In genomic region chr16:50366126-50366525, GRCh38 we compare ENCODE assay signal across 16 cellular contexts. TPM values are rescaled to one million over a fixed set of nuclear protein-coding genes. Genes with fewer than 3 reads are reported as not detected.
DNase-seq lines count a peak whose midpoint lies in the region; ATAC-seq, FAIRE-seq and TF ChIP-seq lines count a peak whose summit lies in the region.
"Had no signal": no experiment of that assay in that cellular context is flagged by ENCODE, and none has a peak within 500 bp of the region (broad histone marks: within the 10 kb centered on the region; RNA-seq: fewer than 3 reads in every experiment).

No MANE protein-coding gene starts in this region.

- no peak for DNase-seq in A549 (ENCODE audit: low read depth in 1 of 2, low spot score in 1 of 2)
- DNase-seq in CD8-positive, alpha-beta T cell, result no peak
- DNase-seq in PC-3, result no peak
- no peak for DNase-seq in SHP77 (lab: John Stamatoyannopoulos, UW)
- no peak for DNase-seq in head of caudate nucleus
- no peak for DNase-seq in kidney
- DNase-seq: activated CD8-positive, alpha-beta memory T cell treated with anti-CD3 and anti-CD28 coated beads, Interleukin-2, amount 10 ng/mL, durations not matched to agents 7 days and 5 days; C1 segment of cervical spinal cord; effector CD8-positive, alpha-beta T cell; gastrocnemius medialis; GDM1; NCI-H2081; sigmoid colon had no signal

- H3K36me3 Mint-ChIP-seq in CD8-positive, alpha-beta T cell, result peaks cover 59% of the 10 kb centered on the region
- H3K36me3 Mint-ChIP-seq in dendritic cell treated with granulocyte-macrophage colony-stimulating factor and Interleukin-4, amounts not matched to agents 40 ng/mL and 50 ng/mL, for 4 days (ENCODE audit: low read depth), result peaks cover 47% of the 10 kb centered on the region

- ATAC-seq in A549, result no peak
- no peak for ATAC-seq in CD8-positive, alpha-beta T cell
- ATAC-seq in PC-3, result no peak
- ATAC-seq in HG03460 (IDR thresholded peaks at IDR 0.05; ENCODE audit: unreplicated experiment), result no peak
- ATAC-seq: activated CD8-positive, alpha-beta memory T cell treated with anti-CD3 and anti-CD28 coated beads, Interleukin-2, amount 10 ng/mL, durations not matched to agents 7 days and 5 days; gastrocnemius medialis had no signal

- TF ChIP-seq EP300 in A549 (IDR thresholded peaks at IDR 0.05), result no peak

- POLR2A ChIA-PET in A549 (lab: Yijun Ruan, JAX), result no interaction called here
- POLR2A ChIA-PET in CD8-positive, alpha-beta T cell (lab: Charles Lee), result no interaction called here
- POLR2A ChIA-PET in PC-3 (lab: Charles Lee; ENCODE audit: unreplicated experiment), result no interaction called here

- TF ChIP-seq POLR2A in A549 (IDR thresholded peaks at IDR 0.05; ENCODE audit: low read length), result no peak

- no peaks in the 10 kb centered on the region for H3K9me3 ChIP-seq in A549
- H3K9me3 ChIP-seq in CD8-positive, alpha-beta T cell (ENCODE audit: low read length), result no peaks in the 10 kb centered on the region
- no peaks in the 10 kb centered on the region for H3K9me3 ChIP-seq in PC-3 (ENCODE audit: low read length)
- no peaks in the 10 kb centered on the region for H3K9me3 ChIP-seq in kidney (ENCODE audit: control insufficient read depth in 1 of 2, low read length in 2 of 2)
- H3K9me3 ChIP-seq: gastrocnemius medialis, sigmoid colon, suprapubic skin had no signal

- H3F3A ChIP-seq in PC-3 (ENCODE audit: low read length, unreplicated experiment), result no peaks in the 10 kb centered on the region

- FAIRE-seq in A549 (lab: Jason Lieb, UNC), result no peak
- FAIRE-seq in kidney (lab: Jason Lieb, UNC), result no peak

- H4K20me1 ChIP-seq in PC-3 (ENCODE audit: low read length), result no peaks in the 10 kb centered on the region

- H3K36me3 ChIP-seq in CD8-positive, alpha-beta T cell (ENCODE audit: insufficient read depth, low read length), result peaks cover 10% of the 10 kb centered on the region
- H3K36me3 ChIP-seq in PC-3 (ENCODE audit: low read depth, low read length) (peaks cover 32% of the 10 kb centered on the region; the same call in 1 of the 2 replicates), kidney (ENCODE audit: control insufficient read depth in 1 of 2, insufficient read depth in 2 of 2, low read length in 2 of 2) (peaks cover 7 to 20% of the 10 kb centered on the region in 2 donors)

- intact Hi-C loops in CD8-positive, alpha-beta T cell (cut with DNase I, micrococcal nuclease), result loop anchor here (2.0 to 5.0 kb wide), 7 partner anchors 39 to 441 kb away; partner anchors contain the start of genes ADCY7 (in 1 of the 2), HEATR3 (in 1 of the 2) and TENT4B (in 1 of the 2)
- intact Hi-C loops in PC-3 (cut with micrococcal nuclease), result loop anchor here (5.0 to 10.0 kb wide), 3 partner anchors 39 to 379 kb away; partner anchors contain the start of genes CNEP1R1 and CYLD
- intact Hi-C loops in dendritic cell treated with granulocyte-macrophage colony-stimulating factor and Interleukin-4, amounts not matched to agents 40 ng/mL and 50 ng/mL, for 4 days (cut with micrococcal nuclease), result loop anchor here (10.0 kb wide), 4 partner anchors 211 to 439 kb away; partner anchors contain the start of genes CYLD and TENT4B
- intact Hi-C loops in head of caudate nucleus (cut with DNase I), result no loop called here
- intact Hi-C loops in kidney (cut with DNase I), result no loop called here

- H3K27ac ChIP-seq in A549 (no peak overlapping the region), PC-3 (ENCODE audit: low read length) (no peak overlapping the region), kidney (ENCODE audit: low read depth in 2 of 2, low read length in 2 of 2) (no peak overlapping the region)
- no peak overlapping the region for H3K27ac ChIP-seq in CD8-positive, alpha-beta T cell (ENCODE audit: low read depth, low read length)
- H3K27ac ChIP-seq: gastrocnemius medialis, sigmoid colon, suprapubic skin had no signal

- no peak for TF ChIP-seq RAD21 in A549 (conservative IDR thresholded peaks at IDR 0.05 in 1 of 2, IDR thresholded peaks at IDR 0.05 in 1 of 2)

- no peaks in the 10 kb centered on the region for H3K27me3 ChIP-seq in CD8-positive, alpha-beta T cell (ENCODE audit: insufficient read depth, low read length)
- H3K27me3 ChIP-seq in PC-3 (ENCODE audit: low read length), result no peaks in the 10 kb centered on the region
- H3K27me3 ChIP-seq: gastrocnemius medialis, sigmoid colon, suprapubic skin had no signal

- WGBS in A549 (ENCODE audit: missing lambda C conversion rate), result 49% methylated on average over 2 of the region's 2 CpGs

- no peak overlapping the region for H3K9ac ChIP-seq in PC-3 (ENCODE audit: low read length)
- no peak overlapping the region for H3K9ac ChIP-seq in kidney (ENCODE audit: low read length in 2 of 2)

- H3K4me2 ChIP-seq in A549, result 0 out of 3 replicates have a peak overlapping the region, but pooled peaks have one; percentile 67
- H3K4me2 ChIP-seq in PC-3 (ENCODE audit: low read length), result peak overlapping the region; percentile 96

- no peak overlapping the region for H2AFZ ChIP-seq in PC-3 (ENCODE audit: low read length)

- TF ChIP-seq CTCF in A549 (IDR thresholded peaks at IDR 0.05) (no peak), PC-3 (conservative IDR thresholded peaks at IDR 0.05; ENCODE audit: low read depth, low read length) (no peak), kidney (IDR thresholded peaks at IDR 0.05; ENCODE audit: borderline replicate concordance, extremely low read depth, insufficient read depth) (no peak)
- TF ChIP-seq CTCF in CD8-positive, alpha-beta T cell (IDR thresholded peaks at IDR 0.05), result no peak

- H3K4me3 ChIP-seq in A549 (no peak overlapping the region), PC-3 (ENCODE audit: low read length) (peak overlapping the region; percentile 24; the same call in 1 of the 2 replicates), kidney (ENCODE audit: low read length in 2 of 2) (no peak overlapping the region)
- no peak overlapping the region for H3K4me3 ChIP-seq in CD8-positive, alpha-beta T cell (ENCODE audit: low read depth, low read length)
- H3K4me3 ChIP-seq: gastrocnemius medialis, sigmoid colon had no signal

- no peak overlapping the region for H3K27ac Mint-ChIP-seq in CD8-positive, alpha-beta T cell
- peak overlapping the region; percentile 45 for H3K27ac Mint-ChIP-seq in dendritic cell treated with granulocyte-macrophage colony-stimulating factor and Interleukin-4, amounts not matched to agents 40 ng/mL and 50 ng/mL, for 4 days
- H3K27ac Mint-ChIP-seq: activated CD8-positive, alpha-beta memory T cell treated with anti-CD3 and anti-CD28 coated beads, Interleukin-2, amount 10 ng/mL, durations not matched to agents 7 days and 5 days had no signal

- peak overlapping the region; percentile 40 for H3K4me3 Mint-ChIP-seq in CD8-positive, alpha-beta T cell
- H3K4me3 Mint-ChIP-seq in dendritic cell treated with granulocyte-macrophage colony-stimulating factor and Interleukin-4, amounts not matched to agents 40 ng/mL and 50 ng/mL, for 4 days, result no peak overlapping the region
- H3K4me3 Mint-ChIP-seq: activated CD8-positive, alpha-beta memory T cell treated with anti-CD3 and anti-CD28 coated beads, Interleukin-2, amount 10 ng/mL, durations not matched to agents 7 days and 5 days had no signal

- CTCF ChIA-PET in A549 (lab: Yijun Ruan, JAX) (no interaction called here), PC-3 (lab: Charles Lee) (no interaction called here)
- CTCF ChIA-PET in CD8-positive, alpha-beta T cell (lab: Charles Lee), result interaction anchor here (0.9 to 2.5 kb wide), 4 partner anchors 39 to 301 kb away, joined by 3 to 9 read pairs (median 4); no protein-coding TSS in a partner anchor

- peaks cover 15% of the 10 kb centered on the region for H3K4me1 ChIP-seq in A549
- peaks cover 60% of the 10 kb centered on the region for H3K4me1 ChIP-seq in CD8-positive, alpha-beta T cell (ENCODE audit: insufficient read depth, low read length)
- H3K4me1 ChIP-seq in PC-3 (ENCODE audit: insufficient read depth, low read length), result peaks cover 17% of the 10 kb centered on the region
- H3K4me1 ChIP-seq in kidney (ENCODE audit: control insufficient read depth in 1 of 2, insufficient read depth in 1 of 2, low read depth in 1 of 2, low read length in 2 of 2), result peaks cover 0 to 7% of the 10 kb centered on the region in 2 donors

- no peaks in the 10 kb centered on the region for H3K9me2 ChIP-seq in PC-3 (replicated peaks; ENCODE audit: low read length)

- BruUV-seq in PC-3 (replicated peaks; lab: Mats Ljungman, UMichigan), result no TSS peak

- peaks cover 75% of the 10 kb centered on the region for H3K4me1 Mint-ChIP-seq in CD8-positive, alpha-beta T cell (ENCODE audit: low read depth)
- peaks cover 43% of the 10 kb centered on the region for H3K4me1 Mint-ChIP-seq in dendritic cell treated with granulocyte-macrophage colony-stimulating factor and Interleukin-4, amounts not matched to agents 40 ng/mL and 50 ng/mL, for 4 days (ENCODE audit: low read depth)

- H3K27me3 Mint-ChIP-seq in CD8-positive, alpha-beta T cell (ENCODE audit: low read depth), result no peaks in the 10 kb centered on the region
- no peaks in the 10 kb centered on the region for H3K27me3 Mint-ChIP-seq in dendritic cell treated with granulocyte-macrophage colony-stimulating factor and Interleukin-4, amounts not matched to agents 40 ng/mL and 50 ng/mL, for 4 days
- H3K27me3 Mint-ChIP-seq: activated CD8-positive, alpha-beta memory T cell treated with anti-CD3 and anti-CD28 coated beads, Interleukin-2, amount 10 ng/mL, durations not matched to agents 7 days and 5 days had no signal

- H3K9me3 Mint-ChIP-seq in CD8-positive, alpha-beta T cell, result no peaks in the 10 kb centered on the region
- H3K9me3 Mint-ChIP-seq in dendritic cell treated with granulocyte-macrophage colony-stimulating factor and Interleukin-4, amounts not matched to agents 40 ng/mL and 50 ng/mL, for 4 days, result no peaks in the 10 kb centered on the region

- H3K79me2 ChIP-seq in PC-3 (ENCODE audit: low read length), result peaks cover 63% of the 10 kb centered on the region

TF ChIP-seq in A549, 52 proteins besides CTCF, POLR2A, EP300 and RAD21 (continues in another document):
- TF ChIP-seq, protein P1, sequence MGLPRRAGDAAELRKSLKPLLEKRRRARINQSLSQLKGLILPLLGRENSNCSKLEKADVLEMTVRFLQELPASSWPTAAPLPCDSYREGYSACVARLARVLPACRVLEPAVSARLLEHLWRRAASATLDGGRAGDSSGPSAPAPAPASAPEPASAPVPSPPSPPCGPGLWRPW (IDR thresholded peaks at IDR 0.05), result no peak
- TF ChIP-seq HOXB13 (CRISPR knock-in tag; IDR thresholded peaks at IDR 0.05; ENCODE audit: low read depth) (no peak), NFE2L2 (conservative IDR thresholded peaks at IDR 0.05; ENCODE audit: low read length) (no peak), RARB (CRISPR knock-in tag; IDR thresholded peaks at IDR 0.05) (no peak), ZNF302 (CRISPR knock-in tag; IDR thresholded peaks at IDR 0.05) (no peak), ZC3H11A (IDR thresholded peaks at IDR 0.05) (no peak)

RNA-seq across cellular contexts. Expression of gene BRD7, which starts 2.7 kb away (rescaled TPM):
- polyA plus RNA-seq in A549 (2011; rRNA removed) (94.5 and 102 TPM in 2 replicates), A549 (2017; fragmentation: RNase III; extraction: RNeasy Plus Mini Kit Qiagen cat#74134 plus additional on column Dnase treatment) (59.9 to 60.4 TPM (median 60.2 TPM) in 3 replicates), kidney (ENCODE audit: insufficient read depth, low read depth, low replicate concordance) (44.1 TPM)
- 26.2 and 30.8 TPM in 2 replicates for polyA plus RNA-seq in A549 (2012; cell fraction: cytosol; rRNA removed)
- polyA plus RNA-seq in A549 (2012; cell fraction: nucleus; rRNA removed), result 28.5 and 30.8 TPM in 2 replicates
- polyA minus RNA-seq in A549 (2011; rRNA and poly(A)+ RNA removed), result 42.0 and 42.7 TPM in 2 replicates
- total RNA-seq in CD8-positive, alpha-beta T cell, result 100 to 1,000 TPM; 113 to 117 TPM
- total RNA-seq in PC-3 (2014; rRNA removed) (38.4 and 40.0 TPM in 2 replicates), kidney (68.0 TPM)

Comparison
In these comparisons a context has a peak if more than half of its experiments do, and no peak if none do; other contexts are left out.
1. intact Hi-C loops: an anchor here in CD8-positive, alpha-beta T cell (2.0 to 5.0 kb wide), PC-3 (5.0 to 10.0 kb wide) and dendritic cell treated with granulocyte-macrophage colony-stimulating factor and Interleukin-4, amounts not matched to agents 40 ng/mL and 50 ng/mL, for 4 days (10.0 kb wide); none called in head of caudate nucleus and kidney.